ENCODE assay signal across 8 cellular contexts in genomic region chr17:75261336-75262111, GRCh38. TPM values are rescaled to one million over a fixed set of nuclear protein-coding genes. Genes with fewer than 3 reads are reported as not detected.
DNase-seq lines count a peak whose midpoint lies in the region; ATAC-seq and TF ChIP-seq lines count a peak whose summit lies in the region.

Gene GGA3 (minus strand): TSS chr17:75261606. CDS start chr17:75261587, 19 bp downstream.
Gene MRPS7 (plus strand): TSS chr17:75261879. CDS start chr17:75261901, 22 bp downstream.

- TF ChIP-seq CTCF in GM12865 (IDR thresholded peaks at IDR 0.05; ENCODE audit: insufficient read depth, low read depth, low read length, missing control alignments) (no peak), upper lobe of left lung (IDR thresholded peaks at IDR 0.05) (peak in 3 of 6 experiments; percentile 5 to 26 (median 7))

- H3K9ac ChIP-seq in adipocyte (ENCODE audit: low read length), result peak within 1 kb of the TSS; percentile 99

- ATAC-seq in HG02840 (IDR thresholded peaks at IDR 0.05; ENCODE audit: low FRiP score, unreplicated experiment), result peak; percentile 82
- peak; percentile 99 for ATAC-seq in upper lobe of left lung (ENCODE audit: low FRiP score in 2 of 2)

- H3K36me3 ChIP-seq in adipocyte (ENCODE audit: control insufficient read depth, insufficient read depth, low read length, severe bottlenecking) (peaks cover 26% of the 10 kb centered on the region), upper lobe of left lung (peaks cover 7 to 35% (median 29%) of the 10 kb centered on the region in 4 donors)

- peak; percentile 96 for DNase-seq in GM12865 (ENCODE audit: low read depth)
- DNase-seq in NCI-H1436 treated with DMSO at 0.1 percent for 48 hours (lab: John Stamatoyannopoulos, UW), result peak; percentile 65
- peak; percentile 94 for DNase-seq in T follicular helper cell (ENCODE audit: low read depth)
- DNase-seq in adipocyte (ENCODE audit: low read depth), result peak; percentile 99
- peak; percentile 98 for DNase-seq in cardiac septum (ENCODE audit: low spot score)
- peak; percentile 99 for DNase-seq in posterior vena cava (ENCODE audit: low spot score)
- peak; percentile 95 to 98 for DNase-seq in upper lobe of left lung

- no peaks in the 10 kb centered on the region for H3K9me3 ChIP-seq in adipocyte (ENCODE audit: control insufficient read depth, low read length)
- H3K9me3 ChIP-seq in upper lobe of left lung, result no peaks in the 10 kb centered on the region

- H3K4me1 ChIP-seq in adipocyte (ENCODE audit: control insufficient read depth, insufficient read depth, low read length) (peaks cover 29% of the 10 kb centered on the region), upper lobe of left lung (peaks cover 27 to 50% (median 33%) of the 10 kb centered on the region in 4 donors)

- WGBS in upper lobe of left lung, 2 donors, result 0% methylated on average over 36 to 48 of the region's 69 CpGs

- H3K27ac ChIP-seq in upper lobe of left lung, result peak within 1 kb of the TSS; percentile 95 to 99 (median 97)

- H3K27me3 ChIP-seq in adipocyte (replicated peaks; ENCODE audit: control insufficient read depth, insufficient read depth, low read length), result no peaks in the 10 kb centered on the region
- no peaks in the 10 kb centered on the region for H3K27me3 ChIP-seq in upper lobe of left lung

- intact Hi-C loops in cardiac septum (cut with DNase I), result no loop called here
- intact Hi-C loops in posterior vena cava (cut with DNase I), result no loop called here

- TF ChIP-seq POLR2A in upper lobe of left lung (IDR thresholded peaks at IDR 0.05), result peak in 3 of 4 donors; percentile 56 to 87 (median 67)

- no peak for TF ChIP-seq EP300 in upper lobe of left lung (IDR thresholded peaks at IDR 0.05)

- H3K4me3 ChIP-seq in GM12865 (ENCODE audit: low read depth, low read length), result peak within 1 kb of the TSS; percentile 91
- H3K4me3 ChIP-seq in adipocyte (ENCODE audit: low read length), result peak within 1 kb of the TSS; percentile 98
- peak within 1 kb of the TSS; percentile 79 to 97 (median 92) for H3K4me3 ChIP-seq in upper lobe of left lung

RNA-seq across cellular contexts. Expression of gene GGA3, which starts in this region (rescaled TPM):
- 24.2 TPM for total RNA-seq in cardiac septum
- 10 to 100 TPM; 28.0 to 32.4 TPM for total RNA-seq in posterior vena cava
- total RNA-seq in upper lobe of left lung, result 100 to 1,000 TPM in 2 of 6 donors, 10 to 100 TPM in 4; 32.3 to 139 (median 55.4) TPM

RNA-seq across cellular contexts. Expression of gene MRPS7, which starts in this region (rescaled TPM):
- 102 TPM for total RNA-seq in cardiac septum
- total RNA-seq in posterior vena cava, result 10 to 100 TPM; 25.0 to 30.9 TPM
- 10 to 100 TPM; 23.7 to 56.7 (median 36.9) TPM for total RNA-seq in upper lobe of left lung

Comparison
In these comparisons a context has a peak if more than half of its experiments do, and no peak if none do; other contexts are left out.
1. Peak in every context shown above with its lines: DNase-seq, ATAC-seq, H3K4me3 ChIP-seq and H3K27ac ChIP-seq.